19 cellular contexts compared by ENCODE assay signal in the genomic region with DNA sequence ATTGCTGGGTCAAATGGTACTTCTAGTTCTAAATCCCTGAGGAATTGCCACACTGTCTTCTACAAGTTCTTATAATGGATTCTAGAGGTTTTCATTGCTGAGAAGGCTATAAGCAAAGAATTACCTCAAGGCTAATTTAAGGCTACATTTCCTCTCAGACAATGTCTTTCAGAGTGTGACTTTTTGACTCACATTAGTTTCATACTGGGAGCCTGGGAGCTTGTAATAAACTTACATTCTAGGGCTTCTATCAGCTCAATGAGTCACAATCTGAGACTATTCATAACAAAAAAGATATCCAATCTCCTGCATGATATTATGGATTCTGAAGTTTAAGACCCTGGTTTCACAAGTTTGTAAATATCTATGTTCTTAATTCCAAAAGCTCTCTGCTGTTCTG.
DNase-seq lines count a peak whose midpoint lies in the region; ATAC-seq, FAIRE-seq and TF ChIP-seq lines count a peak whose summit lies in the region.
"Had no signal": no experiment of that assay in that cellular context is flagged by ENCODE, and none has a peak within 500 bp of the region (broad histone marks: within the 10 kb centered on the region; RNA-seq: fewer than 3 reads in every experiment).

No MANE protein-coding gene starts in this region.

- H3K36me3 ChIP-seq in bronchial epithelial cell (ENCODE audit: control insufficient read depth, insufficient read depth, low read length) = no peaks in the 10 kb centered on the region
- H3K36me3 ChIP-seq: BLaER1 had no signal

- H3K27me3 ChIP-seq in bronchial epithelial cell (ENCODE audit: control insufficient read depth, insufficient read depth, low read length) (no peaks in the 10 kb centered on the region), foreskin keratinocyte (no peaks in the 10 kb centered on the region)
- H3K27me3 ChIP-seq: BLaER1 had no signal

- peak overlapping the region; percentile 96 for H3K27ac ChIP-seq in foreskin keratinocyte
- H3K27ac ChIP-seq: BLaER1, C4-2B had no signal

- TF ChIP-seq CTCF in bronchial epithelial cell (IDR thresholded peaks at IDR 0.05; ENCODE audit: insufficient read depth, low read length, severe bottlenecking) = no peak
- TF ChIP-seq CTCF in foreskin keratinocyte (conservative IDR thresholded peaks at IDR 0.05) = no peak

- H3K4me3 ChIP-seq in bronchial epithelial cell (ENCODE audit: low read depth, low read length) = no peak overlapping the region
- H3K4me3 ChIP-seq: BLaER1 had no signal

- FAIRE-seq in bronchial epithelial cell (lab: Jason Lieb, UNC) = no peak
- FAIRE-seq: D721Med, G401.6, GM12892, H1 had no signal

- peak; percentile 74 for ATAC-seq in foreskin keratinocyte

- DNase-seq in ELR (ENCODE audit: low read depth) (peak; percentile 18), bronchial epithelial cell (ENCODE audit: low read depth) (peak; percentile 88), foreskin keratinocyte (peak; percentile 59 to 79), SKM-1 treated with dmso at 0.1 percent for 144 hours (lab: John Stamatoyannopoulos, UW; ENCODE audit: unreplicated experiment) (no peak), foreskin melanocyte (no peak)
- no peak for DNase-seq in stimulated activated CD4-positive, alpha-beta T cell treated with anti-CD3 and anti-CD28 coated beads, Interleukin-4, amount 100 ng/mL, for 24 hours
- DNase-seq: CD4-positive, alpha-beta T cell; CD8-positive, alpha-beta memory T cell; DMS 273 treated with DMSO at 0.1 percent for 48 hours; DMS53; DMS79 treated with DMSO at 0.1 percent for 48 hours; H7; HCEC 1CT had no signal

- peaks cover 42% of the 10 kb centered on the region for H3K4me1 ChIP-seq in foreskin keratinocyte
- H3K4me1 ChIP-seq: BLaER1 had no signal

Comparison
In these comparisons a context has a peak if more than half of its experiments do, and no peak if none do; other contexts are left out.
1. DNase-seq: peak in ELR (single experiment), bronchial epithelial cell (single experiment) and foreskin keratinocyte (2 of 2); none in stimulated activated CD4-positive, alpha-beta T cell treated with anti-CD3 and anti-CD28 coated beads, Interleukin-4, amount 100 ng/mL, for 24 hours (single experiment), SKM-1 treated with dmso at 0.1 percent for 144 hours (single experiment) and foreskin melanocyte (single experiment).